8 cellular contexts compared by ENCODE assay signal in genomic region chr1:42765832-42766722, GRCh38. TPM values are rescaled to one million over a fixed set of nuclear protein-coding genes. Genes with fewer than 3 reads are reported as not detected.
DNase-seq lines count a peak whose midpoint lies in the region; ATAC-seq, FAIRE-seq and TF ChIP-seq lines count a peak whose summit lies in the region.

No MANE protein-coding gene starts in this region.

- no peak overlapping the region for H3K23ac ChIP-seq in H1 (ENCODE audit: insufficient read length)

- no peak overlapping the region for H2BK12ac ChIP-seq in H1 (ENCODE audit: low read depth, low read length)

- H2BK120ac ChIP-seq in H1 (replicated peaks; ENCODE audit: low read depth, low read length): no peak overlapping the region

- peaks cover 7% of the 10 kb centered on the region for H3K23me2 ChIP-seq in H1 (ENCODE audit: low read depth, low read length)

- no peak overlapping the region for H3K56ac ChIP-seq in H1 (replicated peaks; ENCODE audit: insufficient read length, low read depth, low read length)

- TF ChIP-seq CTCF in GM13976 (IDR thresholded peaks at IDR 0.05; ENCODE audit: borderline replicate concordance, control extremely low read depth, extremely low read depth, insufficient read depth, missing control alignments) (peak; percentile 21), WI38 (IDR thresholded peaks at IDR 0.05; ENCODE audit: low read depth, low read length) (peak; percentile 63), H1 (IDR thresholded peaks at IDR 0.05; ENCODE audit: control extremely low read depth in 1 of 3, insufficient read depth in 1 of 3, low read depth in 1 of 3, low read length in 3 of 3) (peak; percentile 49 to 61 (median 52))

- peak overlapping the region; percentile 53; the same call in 1 of the 2 replicates for H4K8ac ChIP-seq in H1 (ENCODE audit: extremely low read depth, insufficient read depth, low read length)

- H2BK5ac ChIP-seq in H1 (ENCODE audit: low read depth, low read length): 0 out of 2 replicates have a peak overlapping the region, but pooled peaks have one; percentile 87

- TF ChIP-seq RAD21 in H1 (IDR thresholded peaks at IDR 0.05 in 1 of 2, conservative IDR thresholded peaks at IDR 0.05 in 1 of 2; ENCODE audit: low read depth in 2 of 2, low read length in 2 of 2): peak in 1 of 2 experiments; percentile 33; a peak in 2 of 4 replicates

- peak overlapping the region; percentile 47 to 58 (median 52); a peak in 6 of 7 replicates for H3K9ac ChIP-seq in H1 (replicated peaks in 1 of 4; ENCODE audit: extremely low read depth in 1 of 4, low read depth in 3 of 4, low read length in 3 of 4)

- in situ Hi-C loops in ACHN (cut with HindIII; ENCODE audit: low pct_ligation_motif_present, low pct_unique_long_range_greater_than_20kb, low sequenced_read_pairs): no loop called here
- in situ Hi-C loops in GM13976 (cut with MboI; ENCODE audit: low sequenced_read_pairs, unreplicated experiment): no loop called here

- FAIRE-seq in H1 (lab: Jason Lieb, UNC): no peak

- POLR2A ChIA-PET in H1 (lab: Charles Lee; ENCODE audit: partially characterized antibody): interaction anchor here (0.7 to 2.2 kb wide), 13 partner anchors 9 to 223 kb away, joined by 3 to 14 read pairs (median 5); partner anchors contain the start of genes CLDN19 and YBX1

- WGBS in H1 (ENCODE audit: extremely low coverage in 1 of 2, insufficient coverage in 1 of 2, insufficient read length in 1 of 2, insufficient replicate concordance in 2 of 2, low coverage in 1 of 2, low lambda C conversion rate in 2 of 2, missing lambda C conversion rate in 1 of 2), 2 experiments: 5% methylated on average over 41 of the region's 42 CpGs; no CpG with 5 or more reads in 1 of the 2 experiments

- H3K4me1 Mint-ChIP-seq in stimulated activated naive B cell treated with anti-CD40 and anti-IgM and Interleukin-4, amounts not matched to agents 10 μg/mL and 1 μg/mL and 100 μg/mL, for 72 hours: peaks cover 14 to 41% of the 10 kb centered on the region in 2 donors

- no peak overlapping the region for H3K27ac Mint-ChIP-seq in stimulated activated naive B cell treated with anti-CD40 and anti-IgM and Interleukin-4, amounts not matched to agents 10 μg/mL and 1 μg/mL and 100 μg/mL, for 72 hours

- H3K36me3 ChIP-seq in H1 (ENCODE audit: control insufficient read depth in 2 of 4, insufficient read depth in 4 of 4, low read length in 3 of 4): no peaks in the 10 kb centered on the region; a peak in 2 of 8 replicates

- no peak overlapping the region for H3K14ac ChIP-seq in H1 (ENCODE audit: insufficient read length)

- H4K5ac ChIP-seq in H1 (ENCODE audit: insufficient read length, low read depth, low read length): no peak overlapping the region

- H3K79me2 ChIP-seq in H1 (ENCODE audit: control insufficient read depth in 1 of 2, insufficient read depth in 2 of 2, low read length in 2 of 2): peaks cover 6 to 28% of the 10 kb centered on the region in 2 experiments; a peak in 3 of 4 replicates

- H3K9me3 Mint-ChIP-seq in stimulated activated naive B cell treated with anti-CD40 and anti-IgM and Interleukin-4, amounts not matched to agents 10 μg/mL and 1 μg/mL and 100 μg/mL, for 72 hours: no peaks in the 10 kb centered on the region

- peak overlapping the region; percentile 79 for H3K4me3 ChIP-seq in WI38 (ENCODE audit: low read depth, low read length)
- H3K4me3 ChIP-seq in H1 (ENCODE audit: extremely low read depth in 1 of 4, insufficient read depth in 2 of 4, low read depth in 3 of 4, low read length in 4 of 4): peak overlapping the region; percentile 82 to 92 (median 84)
- H3K4me3 ChIP-seq in mononuclear cell (ENCODE audit: low read length): peak overlapping the region; percentile 91

- peak overlapping the region; percentile 4 for H3K4ac ChIP-seq in H1 (replicated peaks; ENCODE audit: insufficient read length, low read depth, low read length)

- H3K4me2 ChIP-seq in H1 (ENCODE audit: insufficient read depth in 1 of 2, low read depth in 2 of 2, low read length in 2 of 2): peak overlapping the region; percentile 87

- H3K9me3 ChIP-seq in H1 (ENCODE audit: insufficient read depth in 2 of 2, low read depth in 1 of 2, low read length in 1 of 2): no peaks in the 10 kb centered on the region
- H3K9me3 ChIP-seq in mononuclear cell (ENCODE audit: low read depth, low read length): no peaks in the 10 kb centered on the region

- CTCF ChIA-PET in H1 (lab: Charles Lee; ENCODE audit: partially characterized antibody): interaction anchor here (0.6 to 4.6 kb wide), 19 partner anchors 9 to 607 kb away, joined by 3 to 26 read pairs (median 4); partner anchors contain the start of genes TMEM269 and ZNF691

- peak overlapping the region; percentile 3 for H4K91ac ChIP-seq in H1 (replicated peaks; ENCODE audit: insufficient read length, low read length)

- no peak overlapping the region for H3K4me3 Mint-ChIP-seq in stimulated activated naive B cell treated with anti-CD40 and anti-IgM and Interleukin-4, amounts not matched to agents 10 μg/mL and 1 μg/mL and 100 μg/mL, for 72 hours

- H3K4me1 ChIP-seq in H1 (replicated peaks in 1 of 4; ENCODE audit: control insufficient read depth in 3 of 4, insufficient read depth in 4 of 4, low read length in 3 of 4): peaks cover 0 to 6% (median 3%) of the 10 kb centered on the region in 4 experiments; a peak in 5 of 7 replicates
- H3K4me1 ChIP-seq in mononuclear cell (ENCODE audit: insufficient read depth, low read length): peaks cover 47% of the 10 kb centered on the region

- H3K27ac ChIP-seq in H1 (ENCODE audit: low read depth, low read length): no peak overlapping the region

- H3K27me3 Mint-ChIP-seq in stimulated activated naive B cell treated with anti-CD40 and anti-IgM and Interleukin-4, amounts not matched to agents 10 μg/mL and 1 μg/mL and 100 μg/mL, for 72 hours: no peaks in the 10 kb centered on the region

- 0 out of 2 replicates have a peak overlapping the region, but pooled peaks have one; percentile 76 for H2BK15ac ChIP-seq in H1 (ENCODE audit: low read length)

- peak overlapping the region; percentile 75; the same call in 1 of the 2 replicates for H3K18ac ChIP-seq in H1 (ENCODE audit: extremely low read depth, low read length)

- peak; percentile 10 for ATAC-seq in HG02970 (IDR thresholded peaks at IDR 0.05; ENCODE audit: low FRiP score, unreplicated experiment)
- ATAC-seq in stimulated activated naive B cell treated with anti-CD40 and anti-IgM and Interleukin-4, amounts not matched to agents 10 μg/mL and 1 μg/mL and 100 μg/mL, for 72 hours (replicated peaks): peak; percentile 44 to 50

- no peaks in the 10 kb centered on the region for H3K27me3 ChIP-seq in H1 (replicated peaks in 1 of 4; ENCODE audit: control insufficient read depth in 3 of 4, extremely low read depth in 1 of 4, insufficient read depth in 3 of 4, low read length in 3 of 4)
- no peaks in the 10 kb centered on the region for H3K27me3 ChIP-seq in mononuclear cell (ENCODE audit: insufficient read depth, low read length)

- no peak for TF ChIP-seq EP300 in H1 (IDR thresholded peaks at IDR 0.05; ENCODE audit: borderline replicate concordance in 1 of 2, low read depth in 2 of 2, low read length in 2 of 2)

- no peak for TF ChIP-seq POLR2A in H1 (IDR thresholded peaks at IDR 0.05; ENCODE audit: control extremely low read depth in 1 of 2, low read depth in 2 of 2, low read length in 2 of 2)

- peaks cover 0 to 4% of the 10 kb centered on the region in 2 experiments for H4K20me1 ChIP-seq in H1 (replicated peaks in 1 of 2; ENCODE audit: control insufficient read depth in 1 of 2, insufficient read depth in 2 of 2, low read length in 2 of 2)

- H2BK20ac ChIP-seq in H1 (ENCODE audit: low read length): no peak overlapping the region

- no peaks in the 10 kb centered on the region for H3K79me1 ChIP-seq in H1 (ENCODE audit: low read depth, low read length)

- H3K36me3 Mint-ChIP-seq in stimulated activated naive B cell treated with anti-CD40 and anti-IgM and Interleukin-4, amounts not matched to agents 10 μg/mL and 1 μg/mL and 100 μg/mL, for 72 hours: peaks cover 18 to 19% of the 10 kb centered on the region in 2 donors

- DNase-seq in ACHN (peak; percentile 78), GM13976 (ENCODE audit: low spot score) (peak; percentile 70), NCI-H2029 treated with DMSO at 0.1 percent for 48 hours (lab: John Stamatoyannopoulos, UW) (peak; percentile 57), H1 (ENCODE audit: low read depth in 1 of 2, low spot score in 2 of 2) (peak in 1 of 2 experiments; percentile 76)
- peak; percentile 57 for DNase-seq in stimulated activated naive B cell treated with anti-CD40 and anti-IgM and Interleukin-4, amounts not matched to agents 10 μg/mL and 1 μg/mL and 100 μg/mL, for 72 hours

- H2AK5ac ChIP-seq in H1 (ENCODE audit: low read depth, low read length): no peak overlapping the region

- H2AFZ ChIP-seq in H1 (ENCODE audit: low read length): peak overlapping the region; percentile 67

RNA-seq across cellular contexts. Expression of gene P3H1, which starts 0.8 kb away (rescaled TPM):
- 58.4 and 60.4 TPM in 2 replicates for total RNA-seq in H1 (2021; fragmentation: NEBNext Ultra II Directional; extraction: Animal tissue kit (Norgen Biotek cat#: 25700))
- 87.5 and 90.7 TPM in 2 replicates for polyA plus RNA-seq in H1 (2011; rRNA removed)
- 70.9 TPM for polyA plus RNA-seq in H1 (2011; cell fraction: cytosol; rRNA removed)
- polyA plus RNA-seq in H1 (2011; cell fraction: nucleus; rRNA removed): 228 TPM
- polyA plus RNA-seq in H1 (2012, experiment 1 of 2): 35.4 to 52.4 TPM (median 51.1 TPM) in 4 replicates
- polyA plus RNA-seq in H1 (2012, experiment 2 of 2): 37.1 TPM
- 108 TPM for polyA plus RNA-seq in H1 (2013, experiment 1 of 2)
- 90.7 TPM for polyA plus RNA-seq in H1 (2013, experiment 2 of 2)
- polyA minus RNA-seq in H1 (2011; rRNA and poly(A)+ RNA removed): 56.4 and 57.1 TPM in 2 replicates
- polyA minus RNA-seq in H1 (2011; cell fraction: cytosol; rRNA and poly(A)+ RNA removed): 30.7 TPM
- polyA minus RNA-seq in H1 (2011; cell fraction: nucleus; rRNA and poly(A)+ RNA removed): 51.6 TPM
- 12.7 TPM for total RNA-seq in mononuclear cell

RNA-seq across cellular contexts. Expression of gene C1orf50, which starts 1.0 kb away (rescaled TPM):
- total RNA-seq in H1 (2021; fragmentation: NEBNext Ultra II Directional; extraction: Animal tissue kit (Norgen Biotek cat#: 25700)): 6.9 and 7.1 TPM in 2 replicates
- 2.1 and 3.2 TPM in 2 replicates for polyA plus RNA-seq in H1 (2011; rRNA removed)
- polyA plus RNA-seq in H1 (2011; cell fraction: cytosol; rRNA removed): 4.0 TPM
- 1.5 TPM for polyA plus RNA-seq in H1 (2011; cell fraction: nucleus; rRNA removed)
- 2.5 to 6.3 TPM (median 3.1 TPM) in 4 replicates for polyA plus RNA-seq in H1 (2012, experiment 1 of 2)
- polyA plus RNA-seq in H1 (2012, experiment 2 of 2): 0.60 TPM
- polyA plus RNA-seq in H1 (2013, experiment 1 of 2): 2.6 TPM
- 2.3 TPM for polyA plus RNA-seq in H1 (2013, experiment 2 of 2)
- polyA minus RNA-seq in H1 (2011; rRNA and poly(A)+ RNA removed): 2.2 and 3.3 TPM in 2 replicates
- polyA minus RNA-seq in H1 (2011; cell fraction: cytosol; rRNA and poly(A)+ RNA removed): 2.5 TPM
- polyA minus RNA-seq in H1 (2011; cell fraction: nucleus; rRNA and poly(A)+ RNA removed): 3.0 TPM
- 6.3 TPM for total RNA-seq in mononuclear cell

RNA-seq across cellular contexts. Expression of gene TMEM269, which starts 18.7 kb away (rescaled TPM):
- 0.35 and 0.61 TPM in 2 replicates for total RNA-seq in H1 (2021; fragmentation: NEBNext Ultra II Directional; extraction: Animal tissue kit (Norgen Biotek cat#: 25700))
- 0.14 TPM in 2 replicates for polyA plus RNA-seq in H1 (2011; rRNA removed)
- 0.19 TPM for polyA plus RNA-seq in H1 (2011; cell fraction: cytosol; rRNA removed)
- 0.29 TPM for polyA plus RNA-seq in H1 (2011; cell fraction: nucleus; rRNA removed)
- 0.10 to 0.39 TPM (median 0.20 TPM) in 4 replicates for polyA plus RNA-seq in H1 (2012, experiment 1 of 2)
- polyA plus RNA-seq in H1 (2012, experiment 2 of 2): 0.08 TPM
- polyA plus RNA-seq in H1 (2013, experiment 1 of 2): 0.12 TPM
- 0.13 TPM for polyA plus RNA-seq in H1 (2013, experiment 2 of 2)
- 0.22 and 0.24 TPM in 2 replicates for polyA minus RNA-seq in H1 (2011; rRNA and poly(A)+ RNA removed)
- polyA minus RNA-seq in H1 (2011; cell fraction: cytosol; rRNA and poly(A)+ RNA removed): not detected
- polyA minus RNA-seq in H1 (2011; cell fraction: nucleus; rRNA and poly(A)+ RNA removed): 0.20 TPM
- total RNA-seq in mononuclear cell: 1.0 TPM

RNA-seq across cellular contexts. Expression of gene CLDN19, which starts 26.0 kb away (rescaled TPM):
- 9.7 and 12.1 TPM in 2 replicates for total RNA-seq in H1 (2021; fragmentation: NEBNext Ultra II Directional; extraction: Animal tissue kit (Norgen Biotek cat#: 25700))
- polyA plus RNA-seq in H1 (2011; rRNA removed): 17.2 and 27.8 TPM in 2 replicates
- 19.5 TPM for polyA plus RNA-seq in H1 (2011; cell fraction: cytosol; rRNA removed)
- polyA plus RNA-seq in H1 (2011; cell fraction: nucleus; rRNA removed): 22.5 TPM
- 8.1 to 15.1 TPM (median 13.1 TPM) in 4 replicates for polyA plus RNA-seq in H1 (2012, experiment 1 of 2)
- polyA plus RNA-seq in H1 (2012, experiment 2 of 2): 11.9 TPM
- polyA plus RNA-seq in H1 (2013, experiment 1 of 2): 10.3 TPM
- polyA plus RNA-seq in H1 (2013, experiment 2 of 2): 11.9 TPM
- polyA minus RNA-seq in H1 (2011; rRNA and poly(A)+ RNA removed): 11.2 and 12.8 TPM in 2 replicates
- polyA minus RNA-seq in H1 (2011; cell fraction: cytosol; rRNA and poly(A)+ RNA removed): 9.9 TPM
- 10.9 TPM for polyA minus RNA-seq in H1 (2011; cell fraction: nucleus; rRNA and poly(A)+ RNA removed)
- under 0.01 TPM for total RNA-seq in mononuclear cell

RNA-seq across cellular contexts. Expression of gene ERMAP, which starts 50.8 kb away (rescaled TPM):
- total RNA-seq in H1 (2021; fragmentation: NEBNext Ultra II Directional; extraction: Animal tissue kit (Norgen Biotek cat#: 25700)): 3.9 and 5.0 TPM in 2 replicates
- 2.2 and 2.5 TPM in 2 replicates for polyA plus RNA-seq in H1 (2011; rRNA removed)
- 3.5 TPM for polyA plus RNA-seq in H1 (2011; cell fraction: cytosol; rRNA removed)
- polyA plus RNA-seq in H1 (2011; cell fraction: nucleus; rRNA removed): 3.7 TPM
- polyA plus RNA-seq in H1 (2012, experiment 1 of 2): 2.8 to 3.2 TPM (median 2.9 TPM) in 4 replicates
- polyA plus RNA-seq in H1 (2012, experiment 2 of 2): 0.51 TPM
- 2.6 TPM for polyA plus RNA-seq in H1 (2013, experiment 1 of 2)
- polyA plus RNA-seq in H1 (2013, experiment 2 of 2): 2.6 TPM
- polyA minus RNA-seq in H1 (2011; rRNA and poly(A)+ RNA removed): 2.4 and 3.5 TPM in 2 replicates
- polyA minus RNA-seq in H1 (2011; cell fraction: cytosol; rRNA and poly(A)+ RNA removed): 2.6 TPM
- polyA minus RNA-seq in H1 (2011; cell fraction: nucleus; rRNA and poly(A)+ RNA removed): 3.4 TPM
- total RNA-seq in mononuclear cell: 6.4 TPM
